Comparison of ENCODE assay signal across 30 cellular contexts in the genomic region with DNA sequence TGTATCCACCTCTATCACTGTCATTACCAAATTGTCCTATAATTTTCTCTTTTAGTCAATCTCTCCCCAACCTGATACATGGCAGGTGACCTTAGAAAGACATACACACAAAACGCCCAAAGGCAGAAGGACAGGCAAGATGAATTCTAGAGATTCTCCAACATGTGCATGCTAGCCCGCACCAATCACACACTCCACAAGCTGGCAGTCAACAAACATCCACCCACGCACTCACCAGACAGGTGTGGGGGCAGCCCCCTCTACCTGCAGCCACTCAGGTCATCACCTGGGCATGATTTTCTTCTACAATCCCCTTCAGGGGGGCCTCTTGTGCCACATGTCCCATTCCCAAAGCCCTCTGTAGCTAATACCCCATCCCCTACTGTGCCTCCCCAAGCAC. TPM values are rescaled to one million over a fixed set of nuclear protein-coding genes. Genes with fewer than 3 reads are reported as not detected.
"Had no signal": no experiment of that assay in that cellular context is flagged by ENCODE, and none has a peak within 500 bp of the region (broad histone marks: within the 10 kb centered on the region; RNA-seq: fewer than 3 reads in every experiment).

No MANE protein-coding gene starts in this region.

- H3K27ac ChIP-seq: brain microvascular endothelial cell had no signal

- H3K4me3 ChIP-seq: MG63 had no signal

- H3K9me3 ChIP-seq: MG63 had no signal

- H3K4me3 Mint-ChIP-seq: activated CD8-positive, alpha-beta memory T cell treated with anti-CD3 and anti-CD28 coated beads, Interleukin-2, amount 10 ng/mL, durations not matched to agents 7 days and 5 days; activated naive CD4-positive, alpha-beta T cell treated with anti-CD3 and anti-CD28 coated beads for 36 hours; activated naive CD8-positive, alpha-beta T cell; activated T-cell treated with anti-CD3 and anti-CD28 coated beads, Interleukin-2, amount 50 U/mL, for 24 hours; T-helper 17 cell had no signal

- ATAC-seq: activated CD8-positive, alpha-beta memory T cell treated with anti-CD3 and anti-CD28 coated beads, Interleukin-2, amount 10 ng/mL, durations not matched to agents 7 days and 5 days; Panc1; T-helper 17 cell; WTC11 had no signal

- H3K27me3 ChIP-seq: brain microvascular endothelial cell, MG63 had no signal

- DNase-seq: activated CD4-positive, alpha-beta T cell treated with anti-CD3 and anti-CD28 coated beads for 48 hours; activated CD4-positive, alpha-beta T cell treated with anti-CD3 and anti-CD28 coated beads, Interleukin-2, amount 50 U/mL, for 4 hours; activated CD4-positive, CD25-positive, alpha-beta regulatory T cell treated with anti-CD3 and anti-CD28 coated beads, Interleukin-2, amount 50 U/mL, for 72 hours; activated CD8-positive, alpha-beta memory T cell treated with anti-CD3 and anti-CD28 coated beads, Interleukin-2, amount 10 ng/mL, durations not matched to agents 7 days and 5 days; activated gamma-delta T cell; activated naive CD4-positive, alpha-beta T cell treated with anti-CD3 and anti-CD28 coated beads for 36 hours; activated T-cell treated with anti-CD3 and anti-CD28 coated beads, Interleukin-2, amount 50 U/mL, for 24 hours; amygdala; brain microvascular endothelial cell; IMR-90; KG1; MG63; MV-4-11; NCI-H1092 treated with DMSO at 0.1 percent for 48 hours; NCI-H1417 treated with DMSO at 0.1 percent for 48 hours; NCI-H1694; NCI-H2029; NCI-H2107; NK-92 treated with Interleukin-12 subunit alpha and Interleukin-12 subunit beta, amount 100 ng/mL, for 24 hours; OCI-M1; SHP77 treated with DMSO at 0.1 percent for 48 hours; T-helper 17 cell; T-helper 9 cell had no signal

- H3K9me3 Mint-ChIP-seq: activated naive CD4-positive, alpha-beta T cell treated with anti-CD3 and anti-CD28 coated beads for 36 hours; activated T-cell treated with anti-CD3 and anti-CD28 coated beads, Interleukin-2, amount 50 U/mL, for 24 hours; WTC11 had no signal

- H3K27ac Mint-ChIP-seq: activated CD8-positive, alpha-beta memory T cell treated with anti-CD3 and anti-CD28 coated beads, Interleukin-2, amount 10 ng/mL, durations not matched to agents 7 days and 5 days; activated naive CD4-positive, alpha-beta T cell treated with anti-CD3 and anti-CD28 coated beads for 36 hours; activated naive CD8-positive, alpha-beta T cell; activated T-cell treated with anti-CD3 and anti-CD28 coated beads, Interleukin-2, amount 50 U/mL, for 24 hours; T-helper 17 cell; WTC11 had no signal

- H3K36me3 ChIP-seq: brain microvascular endothelial cell, MG63 had no signal

- H3K36me3 Mint-ChIP-seq: activated CD8-positive, alpha-beta memory T cell treated with anti-CD3 and anti-CD28 coated beads, Interleukin-2, amount 10 ng/mL, durations not matched to agents 7 days and 5 days had no signal

RNA-seq across cellular contexts. Expression of gene PPY, which starts 44.4 kb away (rescaled TPM):
- total RNA-seq: activated CD8-positive, alpha-beta memory T cell treated with anti-CD3 and anti-CD28 coated beads, Interleukin-2, amount 10 ng/mL, durations not matched to agents 7 days and 5 days; activated naive CD4-positive, alpha-beta T cell treated with anti-CD3 and anti-CD28 coated beads for 36 hours; cardiac septum; IMR-90; LHCN-M2; NCI-H460; SK-MEL-5; T-helper 17 cell; WTC11 had no signal
- polyA plus RNA-seq: IMR-90 had no signal

RNA-seq across cellular contexts. Expression of gene CD300LG, which starts 50.9 kb away (rescaled TPM):
- total RNA-seq: activated CD8-positive, alpha-beta memory T cell treated with anti-CD3 and anti-CD28 coated beads, Interleukin-2, amount 10 ng/mL, durations not matched to agents 7 days and 5 days; activated naive CD4-positive, alpha-beta T cell treated with anti-CD3 and anti-CD28 coated beads for 36 hours; IMR-90; LHCN-M2; NCI-H460; SK-MEL-5; T-helper 17 cell; WTC11 had no signal
- polyA plus RNA-seq: IMR-90 had no signal

RNA-seq across cellular contexts. Expression of gene PYY, which starts 55.9 kb away (rescaled TPM):
- total RNA-seq: activated CD8-positive, alpha-beta memory T cell treated with anti-CD3 and anti-CD28 coated beads, Interleukin-2, amount 10 ng/mL, durations not matched to agents 7 days and 5 days; activated naive CD4-positive, alpha-beta T cell treated with anti-CD3 and anti-CD28 coated beads for 36 hours; cardiac septum; IMR-90; LHCN-M2; NCI-H460; SK-MEL-5; T-helper 17 cell had no signal
- polyA plus RNA-seq: IMR-90 had no signal
